Comparison of ENCODE assay signal across 9 cellular contexts in genomic region chr7:28298870-28299484, GRCh38.
A peak's percentile ranks its signal among the peaks of the same experiment; 100 is the strongest.
DNase-seq lines count a peak whose midpoint lies in the region; ATAC-seq and TF ChIP-seq lines count a peak whose summit lies in the region.
"Had no signal": no experiment of that assay in that cellular context is flagged by ENCODE, and none has a peak within 500 bp of the region (broad histone marks: within the 10 kb centered on the region; RNA-seq: fewer than 3 reads in every experiment).

No MANE protein-coding gene starts in this region.

- H3K27me3 ChIP-seq in ascending aorta: no peaks in the 10 kb centered on the region

- no peaks in the 10 kb centered on the region for H3K9me3 ChIP-seq in ascending aorta
- H3K9me3 ChIP-seq: neutrophil had no signal

- intact Hi-C loops in ascending aorta (cut with DNase I): loop anchor here (2.0 kb wide), 1 partner anchor 556 kb away; no protein-coding TSS in a partner anchor

- no peaks in the 10 kb centered on the region for H3K4me1 Mint-ChIP-seq in immature natural killer cell

- no peak overlapping the region for H3K4me3 ChIP-seq in ascending aorta

- no peaks in the 10 kb centered on the region for H3K36me3 Mint-ChIP-seq in immature natural killer cell

- H3K27ac Mint-ChIP-seq in immature natural killer cell: no peak overlapping the region

- H3K9me3 Mint-ChIP-seq in immature natural killer cell: no peaks in the 10 kb centered on the region

- no peaks in the 10 kb centered on the region for H3K4me1 ChIP-seq in ascending aorta

- H3K27ac ChIP-seq in ascending aorta: no peak overlapping the region
- H3K27ac ChIP-seq: neutrophil had no signal

- no peaks in the 10 kb centered on the region for H3K36me3 ChIP-seq in ascending aorta
- H3K36me3 ChIP-seq: neutrophil had no signal

- no peak overlapping the region for H3K4me3 Mint-ChIP-seq in immature natural killer cell

- peaks cover 0 to 2% (median 0%) of the 10 kb centered on the region in 3 donors for H3K27me3 Mint-ChIP-seq in immature natural killer cell (ENCODE audit: low read depth in 3 of 3)

- no peak for ATAC-seq in GM18520 (IDR thresholded peaks at IDR 0.05; ENCODE audit: unreplicated experiment)

- TF ChIP-seq CTCF in ascending aorta (IDR thresholded peaks at IDR 0.05): peak in 2 of 3 experiments; percentile 36 to 40

- in situ Hi-C loops in G401 (cut with HindIII; ENCODE audit: low sequenced_read_pairs): no loop called here

- DNase-seq in G401 (ENCODE audit: low spot score) (peak; percentile 80), NCI-H2029 treated with DMSO at 0.1 percent for 48 hours (lab: John Stamatoyannopoulos, UW) (peak; percentile 22), ascending aorta (ENCODE audit: low spot score in 2 of 2) (no peak), hypothalamus (lab: John Stamatoyannopoulos, UW) (peak in 29 of 51 donors; percentile 0 to 62 (median 24)), superior temporal gyrus (ENCODE audit: extremely low spot score) (peak; percentile 88), immature natural killer cell (no peak)
- no peak for DNase-seq in activated effector memory CD4-positive, alpha-beta T cell treated with Interleukin-2 at 50 U/mL for 16 hours

Comparison
In these comparisons a context has a peak if more than half of its experiments do, and no peak if none do; other contexts are left out.
1. DNase-seq: peak in G401 (single experiment), NCI-H2029 treated with DMSO at 0.1 percent for 48 hours (single experiment), hypothalamus (29 of 51) and superior temporal gyrus (single experiment); none in ascending aorta (0 of 2), activated effector memory CD4-positive, alpha-beta T cell treated with Interleukin-2 at 50 U/mL for 16 hours (single experiment) and immature natural killer cell (0 of 3).